ENCODE assay signal across 8 cellular contexts in the genomic region with DNA sequence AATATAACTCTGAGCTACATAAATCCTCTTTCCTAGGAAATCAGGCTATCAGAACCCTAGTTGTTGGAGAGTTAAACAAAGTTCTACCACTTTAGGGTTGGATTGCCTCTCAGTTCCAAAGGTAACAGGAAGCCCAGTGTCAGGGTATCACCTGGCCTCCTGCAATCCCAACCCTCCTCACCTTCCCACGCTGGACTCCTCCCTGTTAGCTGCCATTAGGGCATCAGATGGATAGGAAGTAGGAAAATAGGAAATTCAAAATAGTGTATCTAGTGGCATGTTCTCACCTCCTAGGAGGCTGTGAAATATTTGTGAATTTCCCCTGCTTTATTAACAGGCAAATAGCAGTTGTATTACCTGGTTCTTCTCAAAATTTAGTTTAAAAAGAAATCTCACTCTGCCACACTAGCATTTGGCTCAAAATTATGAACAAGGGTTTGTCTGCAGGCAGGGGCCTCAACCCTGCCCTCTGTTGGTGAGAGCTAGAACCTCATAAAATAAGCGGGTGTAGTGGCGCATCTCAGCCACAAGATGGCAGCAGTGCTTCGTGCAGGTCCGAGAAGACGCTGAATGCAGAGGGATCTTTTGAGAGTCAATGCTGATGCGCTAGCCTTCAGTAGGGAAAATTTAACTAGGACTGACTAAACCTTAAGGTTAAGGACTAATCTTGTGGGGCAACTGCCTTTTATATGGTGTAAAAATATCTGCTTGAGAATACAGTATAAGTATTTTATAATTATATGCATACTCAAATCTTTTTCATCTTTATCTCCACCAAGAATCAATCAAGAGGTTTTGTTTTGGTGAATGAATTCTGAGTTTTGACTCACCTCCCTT.
DNase-seq lines count a peak whose midpoint lies in the region; ATAC-seq and TF ChIP-seq lines count a peak whose summit lies in the region.

No MANE protein-coding gene starts in this region.

- DNase-seq in Daoy (ENCODE audit: low read depth) (peak; percentile 79), KG1 (lab: John Stamatoyannopoulos, UW) (peak; percentile 88), PC-3 (peak; percentile 80), activated T-cell treated with anti-CD3 and anti-CD28 coated beads for 48 hours (ENCODE audit: low read depth) (peak; percentile 69), fibroblast of gingiva (ENCODE audit: low read depth) (peak; percentile 68), nephron progenitor cell (peak; percentile 72)
- peak; percentile 81 to 83 for DNase-seq in stimulated activated naive CD8-positive, alpha-beta T cell treated with anti-CD3 and anti-CD28 coated beads, Interleukin-15, amount 100 ng/mL, for 72 hours

- no peak overlapping the region for H3K4me2 ChIP-seq in PC-3 (ENCODE audit: low read length)

- peaks cover 7% of the 10 kb centered on the region for H3K4me1 ChIP-seq in PC-3 (ENCODE audit: insufficient read depth, low read length)

- H3K36me3 ChIP-seq in PC-3 (ENCODE audit: low read depth, low read length) = no peaks in the 10 kb centered on the region; the same call in 1 of the 2 replicates

- H3K4me3 Mint-ChIP-seq in nephron progenitor cell = no peak overlapping the region
- no peak overlapping the region for H3K4me3 Mint-ChIP-seq in stimulated activated naive CD8-positive, alpha-beta T cell treated with anti-CD3 and anti-CD28 coated beads, Interleukin-15, amount 100 ng/mL, for 72 hours

- H3K27ac ChIP-seq in PC-3 (ENCODE audit: low read length) = no peak overlapping the region

- CTCF ChIA-PET in PC-3 (lab: Charles Lee) = interaction anchor here (0.5 to 1.8 kb wide), 4 partner anchors 147 to 204 kb away, joined by 4 to 24 read pairs (median 6); no protein-coding TSS in a partner anchor

- H3K27ac Mint-ChIP-seq in nephron progenitor cell = no peak overlapping the region
- H3K27ac Mint-ChIP-seq in stimulated activated naive CD8-positive, alpha-beta T cell treated with anti-CD3 and anti-CD28 coated beads, Interleukin-15, amount 100 ng/mL, for 72 hours = no peak overlapping the region

- POLR2A ChIA-PET in PC-3 (lab: Charles Lee; ENCODE audit: unreplicated experiment) = no interaction called here

- no peaks in the 10 kb centered on the region for H3K27me3 ChIP-seq in PC-3 (ENCODE audit: low read length)

- no peaks in the 10 kb centered on the region for H3K36me3 Mint-ChIP-seq in nephron progenitor cell (ENCODE audit: low read depth)

- no peaks in the 10 kb centered on the region for H3K9me2 ChIP-seq in PC-3 (replicated peaks; ENCODE audit: low read length)

- H3K4me1 Mint-ChIP-seq in nephron progenitor cell = peaks cover 18% of the 10 kb centered on the region
- no peaks in the 10 kb centered on the region for H3K4me1 Mint-ChIP-seq in stimulated activated naive CD8-positive, alpha-beta T cell treated with anti-CD3 and anti-CD28 coated beads, Interleukin-15, amount 100 ng/mL, for 72 hours

- no TSS peak for BruUV-seq in PC-3 (replicated peaks; lab: Mats Ljungman, UMichigan)

- H4K20me1 ChIP-seq in PC-3 (ENCODE audit: low read length) = no peaks in the 10 kb centered on the region

- intact Hi-C loops in PC-3 (cut with micrococcal nuclease) = loop anchor here (1.0 to 5.0 kb wide), 6 partner anchors 140 to 914 kb away; no protein-coding TSS in a partner anchor

- no peak overlapping the region for H3K9ac ChIP-seq in PC-3 (ENCODE audit: low read length)

- H2AFZ ChIP-seq in PC-3 (ENCODE audit: low read length) = no peak overlapping the region

- H3K79me2 ChIP-seq in PC-3 (ENCODE audit: low read length) = no peaks in the 10 kb centered on the region

- TF ChIP-seq CTCF in PC-3 (conservative IDR thresholded peaks at IDR 0.05; ENCODE audit: low read depth, low read length) = peak; percentile 99
- peak; percentile 100 for TF ChIP-seq CTCF in nephron progenitor cell (IDR thresholded peaks at IDR 0.05)

- no peaks in the 10 kb centered on the region for H3K9me3 Mint-ChIP-seq in nephron progenitor cell
- no peaks in the 10 kb centered on the region for H3K9me3 Mint-ChIP-seq in stimulated activated naive CD8-positive, alpha-beta T cell treated with anti-CD3 and anti-CD28 coated beads, Interleukin-15, amount 100 ng/mL, for 72 hours

- H3K4me3 ChIP-seq in PC-3 (ENCODE audit: low read length) = no peak overlapping the region

- peak; percentile 82 for ATAC-seq in GM21737 (IDR thresholded peaks at IDR 0.05; ENCODE audit: unreplicated experiment)
- ATAC-seq in PC-3 = peak; percentile 85
- ATAC-seq in stimulated activated naive CD8-positive, alpha-beta T cell treated with anti-CD3 and anti-CD28 coated beads, Interleukin-15, amount 100 ng/mL, for 72 hours = peak; percentile 47

- H3K9me3 ChIP-seq in PC-3 (ENCODE audit: low read length) = no peaks in the 10 kb centered on the region

- no peaks in the 10 kb centered on the region for H3F3A ChIP-seq in PC-3 (ENCODE audit: low read length, unreplicated experiment)

- H3K27me3 Mint-ChIP-seq in nephron progenitor cell (ENCODE audit: low read depth, poor library complexity) = peaks cover 3% of the 10 kb centered on the region
- peaks cover 23% of the 10 kb centered on the region for H3K27me3 Mint-ChIP-seq in stimulated activated naive CD8-positive, alpha-beta T cell treated with anti-CD3 and anti-CD28 coated beads, Interleukin-15, amount 100 ng/mL, for 72 hours
